Comparison of ENCODE assay signal across 1 cellular context in the genomic region with DNA sequence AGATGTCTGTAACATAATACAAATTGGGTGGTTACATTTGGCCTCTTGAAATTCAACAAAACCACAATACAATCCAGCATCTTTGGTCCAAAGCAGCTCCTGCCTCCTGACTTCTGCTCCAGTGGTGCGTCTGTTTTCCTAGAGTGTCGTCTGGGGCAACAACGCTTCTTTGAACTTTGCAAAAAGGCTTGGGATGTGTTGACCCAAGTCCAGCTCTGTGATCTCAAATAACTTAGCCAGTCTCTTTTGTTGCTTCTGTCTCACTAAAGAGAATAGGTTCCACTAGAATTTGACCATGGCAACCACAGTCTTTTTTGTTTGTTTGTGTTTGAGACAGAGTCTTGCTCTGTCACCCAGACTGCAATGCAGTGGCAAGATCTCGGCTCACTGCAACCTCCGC.
TF ChIP-seq lines count a peak whose summit lies in the region.

No MANE protein-coding gene starts in this region.

TF ChIP-seq in HepG2, 621 proteins besides CTCF, POLR2A, EP300 and RAD21 (continued from another document):
- TF ChIP-seq, protein P1, sequence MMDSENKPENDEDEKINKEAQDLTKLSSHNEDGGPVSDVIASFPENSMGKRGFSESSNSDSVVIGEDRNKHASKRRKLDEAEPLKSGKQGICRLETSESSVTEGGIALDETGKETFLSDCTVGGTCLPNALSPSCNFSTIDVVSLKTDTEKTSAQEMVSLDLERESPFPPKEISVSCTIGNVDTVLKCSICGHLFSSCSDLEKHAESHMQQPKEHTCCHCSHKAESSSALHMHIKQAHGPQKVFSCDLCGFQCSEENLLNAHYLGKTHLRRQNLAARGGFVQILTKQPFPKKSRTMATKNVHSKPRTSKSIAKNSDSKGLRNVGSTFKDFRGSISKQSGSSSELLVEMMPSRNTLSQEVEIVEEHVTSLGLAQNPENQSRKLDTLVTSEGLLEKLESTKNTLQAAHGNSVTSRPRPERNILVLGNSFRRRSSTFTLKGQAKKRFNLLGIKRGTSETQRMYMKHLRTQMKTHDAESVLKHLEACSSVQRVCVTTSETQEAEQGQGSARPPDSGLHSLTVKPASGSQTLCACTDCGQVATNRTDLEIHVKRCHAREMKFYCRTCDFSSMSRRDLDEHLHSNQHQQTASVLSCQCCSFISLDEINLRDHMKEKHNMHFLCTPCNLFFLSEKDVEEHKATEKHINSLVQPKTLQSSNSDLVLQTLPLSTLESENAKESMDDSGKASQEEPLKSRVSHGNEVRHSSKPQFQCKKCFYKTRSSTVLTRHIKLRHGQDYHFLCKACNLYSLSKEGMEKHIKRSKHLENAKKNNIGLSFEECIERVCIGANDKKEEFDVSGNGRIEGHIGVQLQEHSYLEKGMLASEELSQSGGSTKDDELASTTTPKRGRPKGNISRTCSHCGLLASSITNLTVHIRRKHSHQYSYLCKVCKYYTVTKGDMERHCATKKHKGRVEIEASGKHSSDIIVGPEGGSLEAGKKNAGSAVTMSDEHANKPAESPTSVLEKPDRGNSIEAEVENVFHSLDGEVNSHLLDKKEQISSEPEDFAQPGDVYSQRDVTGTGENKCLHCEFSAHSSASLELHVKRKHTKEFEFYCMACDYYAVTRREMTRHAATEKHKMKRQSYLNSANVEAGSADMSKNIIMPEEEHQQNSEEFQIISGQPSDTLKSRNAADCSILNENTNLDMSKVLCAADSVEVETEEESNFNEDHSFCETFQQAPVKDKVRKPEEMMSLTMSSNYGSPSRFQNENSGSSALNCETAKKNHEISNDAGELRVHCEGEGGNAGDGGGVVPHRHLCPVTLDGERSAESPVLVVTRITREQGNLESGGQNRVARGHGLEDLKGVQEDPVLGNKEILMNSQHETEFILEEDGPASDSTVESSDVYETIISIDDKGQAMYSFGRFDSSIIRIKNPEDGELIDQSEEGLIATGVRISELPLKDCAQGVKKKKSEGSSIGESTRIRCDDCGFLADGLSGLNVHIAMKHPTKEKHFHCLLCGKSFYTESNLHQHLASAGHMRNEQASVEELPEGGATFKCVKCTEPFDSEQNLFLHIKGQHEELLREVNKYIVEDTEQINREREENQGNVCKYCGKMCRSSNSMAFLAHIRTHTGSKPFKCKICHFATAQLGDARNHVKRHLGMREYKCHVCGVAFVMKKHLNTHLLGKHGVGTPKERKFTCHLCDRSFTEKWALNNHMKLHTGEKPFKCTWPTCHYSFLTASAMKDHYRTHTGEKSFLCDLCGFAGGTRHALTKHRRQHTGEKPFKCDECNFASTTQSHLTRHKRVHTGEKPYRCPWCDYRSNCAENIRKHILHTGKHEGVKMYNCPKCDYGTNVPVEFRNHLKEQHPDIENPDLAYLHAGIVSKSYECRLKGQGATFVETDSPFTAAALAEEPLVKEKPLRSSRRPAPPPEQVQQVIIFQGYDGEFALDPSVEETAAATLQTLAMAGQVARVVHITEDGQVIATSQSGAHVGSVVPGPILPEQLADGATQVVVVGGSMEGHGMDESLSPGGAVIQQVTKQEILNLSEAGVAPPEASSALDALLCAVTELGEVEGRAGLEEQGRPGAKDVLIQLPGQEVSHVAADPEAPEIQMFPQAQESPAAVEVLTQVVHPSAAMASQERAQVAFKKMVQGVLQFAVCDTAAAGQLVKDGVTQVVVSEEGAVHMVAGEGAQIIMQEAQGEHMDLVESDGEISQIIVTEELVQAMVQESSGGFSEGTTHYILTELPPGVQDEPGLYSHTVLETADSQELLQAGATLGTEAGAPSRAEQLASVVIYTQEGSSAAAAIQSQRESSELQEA (CRISPR knock-in tag; IDR thresholded peaks at IDR 0.05; ENCODE audit: not compliant biosample characterization): no peak
- TF ChIP-seq ZNF430 (CRISPR knock-in tag; IDR thresholded peaks at IDR 0.05) (no peak), ZNF790 (CRISPR knock-in tag; IDR thresholded peaks at IDR 0.05; ENCODE audit: borderline replicate concordance) (no peak), IKZF1 (IDR thresholded peaks at IDR 0.05) (no peak), SSRP1 (CRISPR knock-in tag; IDR thresholded peaks at IDR 0.05) (no peak), HNF4A (CRISPR knock-in tag; IDR thresholded peaks at IDR 0.05) (peak; percentile 33), SIN3A (IDR thresholded peaks at IDR 0.05; ENCODE audit: borderline replicate concordance, low read depth, low read length) (no peak), ZNF772 (CRISPR knock-in tag; IDR thresholded peaks at IDR 0.05) (no peak), NFRKB (IDR thresholded peaks at IDR 0.05) (no peak), ZNF17 (CRISPR knock-in tag; IDR thresholded peaks at IDR 0.05) (no peak), LCORL (IDR thresholded peaks at IDR 0.05) (no peak), LCORL (CRISPR knock-in tag; IDR thresholded peaks at IDR 0.05) (no peak), ZFP37 (CRISPR knock-in tag; IDR thresholded peaks at IDR 0.05; ENCODE audit: borderline replicate concordance) (no peak), DMAP1 (CRISPR knock-in tag; IDR thresholded peaks at IDR 0.05) (no peak), MIXL1 (CRISPR knock-in tag; IDR thresholded peaks at IDR 0.05) (no peak)
- TF ChIP-seq, protein P2, sequence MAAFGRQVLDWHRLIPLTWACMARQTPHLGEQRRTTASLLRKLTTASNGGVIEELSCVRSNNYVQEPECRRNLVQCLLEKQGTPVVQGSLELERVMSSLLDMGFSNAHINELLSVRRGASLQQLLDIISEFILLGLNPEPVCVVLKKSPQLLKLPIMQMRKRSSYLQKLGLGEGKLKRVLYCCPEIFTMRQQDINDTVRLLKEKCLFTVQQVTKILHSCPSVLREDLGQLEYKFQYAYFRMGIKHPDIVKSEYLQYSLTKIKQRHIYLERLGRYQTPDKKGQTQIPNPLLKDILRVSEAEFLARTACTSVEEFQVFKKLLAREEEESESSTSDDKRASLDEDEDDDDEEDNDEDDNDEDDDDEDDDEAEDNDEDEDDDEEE (CRISPR knock-in tag; IDR thresholded peaks at IDR 0.05): no peak
- TF ChIP-seq, protein P3, sequence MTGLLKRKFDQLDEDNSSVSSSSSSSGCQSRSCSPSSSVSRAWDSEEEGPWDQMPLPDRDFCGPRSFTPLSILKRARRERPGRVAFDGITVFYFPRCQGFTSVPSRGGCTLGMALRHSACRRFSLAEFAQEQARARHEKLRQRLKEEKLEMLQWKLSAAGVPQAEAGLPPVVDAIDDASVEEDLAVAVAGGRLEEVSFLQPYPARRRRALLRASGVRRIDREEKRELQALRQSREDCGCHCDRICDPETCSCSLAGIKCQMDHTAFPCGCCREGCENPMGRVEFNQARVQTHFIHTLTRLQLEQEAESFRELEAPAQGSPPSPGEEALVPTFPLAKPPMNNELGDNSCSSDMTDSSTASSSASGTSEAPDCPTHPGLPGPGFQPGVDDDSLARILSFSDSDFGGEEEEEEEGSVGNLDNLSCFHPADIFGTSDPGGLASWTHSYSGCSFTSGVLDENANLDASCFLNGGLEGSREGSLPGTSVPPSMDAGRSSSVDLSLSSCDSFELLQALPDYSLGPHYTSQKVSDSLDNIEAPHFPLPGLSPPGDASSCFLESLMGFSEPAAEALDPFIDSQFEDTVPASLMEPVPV (CRISPR knock-in tag; IDR thresholded peaks at IDR 0.05): no peak
- TF ChIP-seq, protein P4, sequence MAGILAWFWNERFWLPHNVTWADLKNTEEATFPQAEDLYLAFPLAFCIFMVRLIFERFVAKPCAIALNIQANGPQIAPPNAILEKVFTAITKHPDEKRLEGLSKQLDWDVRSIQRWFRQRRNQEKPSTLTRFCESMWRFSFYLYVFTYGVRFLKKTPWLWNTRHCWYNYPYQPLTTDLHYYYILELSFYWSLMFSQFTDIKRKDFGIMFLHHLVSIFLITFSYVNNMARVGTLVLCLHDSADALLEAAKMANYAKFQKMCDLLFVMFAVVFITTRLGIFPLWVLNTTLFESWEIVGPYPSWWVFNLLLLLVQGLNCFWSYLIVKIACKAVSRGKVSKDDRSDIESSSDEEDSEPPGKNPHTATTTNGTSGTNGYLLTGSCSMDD (CRISPR knock-in tag; IDR thresholded peaks at IDR 0.05): no peak
- TF ChIP-seq, protein P5, sequence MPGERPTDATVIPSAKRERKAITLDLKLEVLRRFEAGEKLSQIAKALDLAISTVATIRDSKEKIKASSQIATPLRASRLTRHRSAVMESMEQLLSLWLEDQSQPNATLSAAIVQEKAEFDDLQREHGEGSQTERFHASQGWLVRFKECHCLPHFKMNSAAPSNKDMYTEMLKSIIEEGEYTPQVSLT (CRISPR knock-in tag; IDR thresholded peaks at IDR 0.05; ENCODE audit: borderline replicate concordance, low read depth): no peak
- TF ChIP-seq, protein P6, sequence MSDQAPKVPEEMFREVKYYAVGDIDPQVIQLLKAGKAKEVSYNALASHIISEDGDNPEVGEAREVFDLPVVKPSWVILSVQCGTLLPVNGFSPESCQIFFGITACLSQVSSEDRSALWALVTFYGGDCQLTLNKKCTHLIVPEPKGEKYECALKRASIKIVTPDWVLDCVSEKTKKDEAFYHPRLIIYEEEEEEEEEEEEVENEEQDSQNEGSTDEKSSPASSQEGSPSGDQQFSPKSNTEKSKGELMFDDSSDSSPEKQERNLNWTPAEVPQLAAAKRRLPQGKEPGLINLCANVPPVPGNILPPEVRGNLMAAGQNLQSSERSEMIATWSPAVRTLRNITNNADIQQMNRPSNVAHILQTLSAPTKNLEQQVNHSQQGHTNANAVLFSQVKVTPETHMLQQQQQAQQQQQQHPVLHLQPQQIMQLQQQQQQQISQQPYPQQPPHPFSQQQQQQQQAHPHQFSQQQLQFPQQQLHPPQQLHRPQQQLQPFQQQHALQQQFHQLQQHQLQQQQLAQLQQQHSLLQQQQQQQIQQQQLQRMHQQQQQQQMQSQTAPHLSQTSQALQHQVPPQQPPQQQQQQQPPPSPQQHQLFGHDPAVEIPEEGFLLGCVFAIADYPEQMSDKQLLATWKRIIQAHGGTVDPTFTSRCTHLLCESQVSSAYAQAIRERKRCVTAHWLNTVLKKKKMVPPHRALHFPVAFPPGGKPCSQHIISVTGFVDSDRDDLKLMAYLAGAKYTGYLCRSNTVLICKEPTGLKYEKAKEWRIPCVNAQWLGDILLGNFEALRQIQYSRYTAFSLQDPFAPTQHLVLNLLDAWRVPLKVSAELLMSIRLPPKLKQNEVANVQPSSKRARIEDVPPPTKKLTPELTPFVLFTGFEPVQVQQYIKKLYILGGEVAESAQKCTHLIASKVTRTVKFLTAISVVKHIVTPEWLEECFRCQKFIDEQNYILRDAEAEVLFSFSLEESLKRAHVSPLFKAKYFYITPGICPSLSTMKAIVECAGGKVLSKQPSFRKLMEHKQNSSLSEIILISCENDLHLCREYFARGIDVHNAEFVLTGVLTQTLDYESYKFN (CRISPR knock-in tag; conservative IDR thresholded peaks at IDR 0.05): 0 out of 2 replicates have a peak, but pooled peaks have one; percentile 29
- TF ChIP-seq, protein P7, sequence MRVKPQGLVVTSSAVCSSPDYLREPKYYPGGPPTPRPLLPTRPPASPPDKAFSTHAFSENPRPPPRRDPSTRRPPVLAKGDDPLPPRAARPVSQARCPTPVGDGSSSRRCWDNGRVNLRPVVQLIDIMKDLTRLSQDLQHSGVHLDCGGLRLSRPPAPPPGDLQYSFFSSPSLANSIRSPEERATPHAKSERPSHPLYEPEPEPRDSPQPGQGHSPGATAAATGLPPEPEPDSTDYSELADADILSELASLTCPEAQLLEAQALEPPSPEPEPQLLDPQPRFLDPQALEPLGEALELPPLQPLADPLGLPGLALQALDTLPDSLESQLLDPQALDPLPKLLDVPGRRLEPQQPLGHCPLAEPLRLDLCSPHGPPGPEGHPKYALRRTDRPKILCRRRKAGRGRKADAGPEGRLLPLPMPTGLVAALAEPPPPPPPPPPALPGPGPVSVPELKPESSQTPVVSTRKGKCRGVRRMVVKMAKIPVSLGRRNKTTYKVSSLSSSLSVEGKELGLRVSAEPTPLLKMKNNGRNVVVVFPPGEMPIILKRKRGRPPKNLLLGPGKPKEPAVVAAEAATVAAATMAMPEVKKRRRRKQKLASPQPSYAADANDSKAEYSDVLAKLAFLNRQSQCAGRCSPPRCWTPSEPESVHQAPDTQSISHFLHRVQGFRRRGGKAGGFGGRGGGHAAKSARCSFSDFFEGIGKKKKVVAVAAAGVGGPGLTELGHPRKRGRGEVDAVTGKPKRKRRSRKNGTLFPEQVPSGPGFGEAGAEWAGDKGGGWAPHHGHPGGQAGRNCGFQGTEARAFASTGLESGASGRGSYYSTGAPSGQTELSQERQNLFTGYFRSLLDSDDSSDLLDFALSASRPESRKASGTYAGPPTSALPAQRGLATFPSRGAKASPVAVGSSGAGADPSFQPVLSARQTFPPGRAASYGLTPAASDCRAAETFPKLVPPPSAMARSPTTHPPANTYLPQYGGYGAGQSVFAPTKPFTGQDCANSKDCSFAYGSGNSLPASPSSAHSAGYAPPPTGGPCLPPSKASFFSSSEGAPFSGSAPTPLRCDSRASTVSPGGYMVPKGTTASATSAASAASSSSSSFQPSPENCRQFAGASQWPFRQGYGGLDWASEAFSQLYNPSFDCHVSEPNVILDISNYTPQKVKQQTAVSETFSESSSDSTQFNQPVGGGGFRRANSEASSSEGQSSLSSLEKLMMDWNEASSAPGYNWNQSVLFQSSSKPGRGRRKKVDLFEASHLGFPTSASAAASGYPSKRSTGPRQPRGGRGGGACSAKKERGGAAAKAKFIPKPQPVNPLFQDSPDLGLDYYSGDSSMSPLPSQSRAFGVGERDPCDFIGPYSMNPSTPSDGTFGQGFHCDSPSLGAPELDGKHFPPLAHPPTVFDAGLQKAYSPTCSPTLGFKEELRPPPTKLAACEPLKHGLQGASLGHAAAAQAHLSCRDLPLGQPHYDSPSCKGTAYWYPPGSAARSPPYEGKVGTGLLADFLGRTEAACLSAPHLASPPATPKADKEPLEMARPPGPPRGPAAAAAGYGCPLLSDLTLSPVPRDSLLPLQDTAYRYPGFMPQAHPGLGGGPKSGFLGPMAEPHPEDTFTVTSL (CRISPR knock-in tag; IDR thresholded peaks at IDR 0.05; ENCODE audit: borderline replicate concordance): no peak
- TF ChIP-seq, protein P8, sequence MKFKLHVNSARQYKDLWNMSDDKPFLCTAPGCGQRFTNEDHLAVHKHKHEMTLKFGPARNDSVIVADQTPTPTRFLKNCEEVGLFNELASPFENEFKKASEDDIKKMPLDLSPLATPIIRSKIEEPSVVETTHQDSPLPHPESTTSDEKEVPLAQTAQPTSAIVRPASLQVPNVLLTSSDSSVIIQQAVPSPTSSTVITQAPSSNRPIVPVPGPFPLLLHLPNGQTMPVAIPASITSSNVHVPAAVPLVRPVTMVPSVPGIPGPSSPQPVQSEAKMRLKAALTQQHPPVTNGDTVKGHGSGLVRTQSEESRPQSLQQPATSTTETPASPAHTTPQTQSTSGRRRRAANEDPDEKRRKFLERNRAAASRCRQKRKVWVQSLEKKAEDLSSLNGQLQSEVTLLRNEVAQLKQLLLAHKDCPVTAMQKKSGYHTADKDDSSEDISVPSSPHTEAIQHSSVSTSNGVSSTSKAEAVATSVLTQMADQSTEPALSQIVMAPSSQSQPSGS (CRISPR knock-in tag; IDR thresholded peaks at IDR 0.05): no peak
- TF ChIP-seq, protein P9, sequence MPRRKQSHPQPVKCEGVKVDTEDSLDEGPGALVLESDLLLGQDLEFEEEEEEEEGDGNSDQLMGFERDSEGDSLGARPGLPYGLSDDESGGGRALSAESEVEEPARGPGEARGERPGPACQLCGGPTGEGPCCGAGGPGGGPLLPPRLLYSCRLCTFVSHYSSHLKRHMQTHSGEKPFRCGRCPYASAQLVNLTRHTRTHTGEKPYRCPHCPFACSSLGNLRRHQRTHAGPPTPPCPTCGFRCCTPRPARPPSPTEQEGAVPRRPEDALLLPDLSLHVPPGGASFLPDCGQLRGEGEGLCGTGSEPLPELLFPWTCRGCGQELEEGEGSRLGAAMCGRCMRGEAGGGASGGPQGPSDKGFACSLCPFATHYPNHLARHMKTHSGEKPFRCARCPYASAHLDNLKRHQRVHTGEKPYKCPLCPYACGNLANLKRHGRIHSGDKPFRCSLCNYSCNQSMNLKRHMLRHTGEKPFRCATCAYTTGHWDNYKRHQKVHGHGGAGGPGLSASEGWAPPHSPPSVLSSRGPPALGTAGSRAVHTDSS (CRISPR knock-in tag; conservative IDR thresholded peaks at IDR 0.05): no peak
